In genomic region chr7:90180011-90180585, GRCh38 we compare ENCODE assay signal across 14 cellular contexts. TPM values are rescaled to one million over a fixed set of nuclear protein-coding genes. Genes with fewer than 3 reads are reported as not detected.
DNase-seq lines count a peak whose midpoint lies in the region; ATAC-seq and TF ChIP-seq lines count a peak whose summit lies in the region.
"Had no signal": no experiment of that assay in that cellular context is flagged by ENCODE, and none has a peak within 500 bp of the region (broad histone marks: within the 10 kb centered on the region; RNA-seq: fewer than 3 reads in every experiment).

No MANE protein-coding gene starts in this region.

- no peak overlapping the region for H3K4me3 ChIP-seq in gastrocnemius medialis
- H3K4me3 ChIP-seq: Peyer's patch, thyroid gland had no signal

- ATAC-seq in HG02798 (IDR thresholded peaks at IDR 0.05; ENCODE audit: poor library complexity, unreplicated experiment) (peak; percentile 42), gastrocnemius medialis (no peak)
- ATAC-seq: activated CD4-positive, alpha-beta T cell treated with anti-CD3 and anti-CD28 coated beads for 36 hours had no signal

- in situ Hi-C loops in gastrocnemius medialis (cut with MboI; ENCODE audit: low sequenced_read_pairs in 4 of 4) = no loop called here

- TF ChIP-seq POLR2A in gastrocnemius medialis (IDR thresholded peaks at IDR 0.05) = no peak

- H3K4me3 Mint-ChIP-seq in activated naive CD8-positive, alpha-beta T cell treated with anti-CD3 and anti-CD28 coated beads for 36 hours = peak overlapping the region; percentile 18
- H3K4me3 Mint-ChIP-seq: activated CD4-positive, alpha-beta T cell treated with anti-CD3 and anti-CD28 coated beads for 36 hours had no signal

- H3K27ac Mint-ChIP-seq in activated naive CD8-positive, alpha-beta T cell treated with anti-CD3 and anti-CD28 coated beads for 36 hours = peak overlapping the region; percentile 93
- H3K27ac Mint-ChIP-seq: activated CD4-positive, alpha-beta T cell treated with anti-CD3 and anti-CD28 coated beads for 36 hours had no signal

- peaks cover 12% of the 10 kb centered on the region for H3K9me3 Mint-ChIP-seq in activated naive CD8-positive, alpha-beta T cell treated with anti-CD3 and anti-CD28 coated beads for 36 hours

- H3K27me3 Mint-ChIP-seq in activated naive CD8-positive, alpha-beta T cell treated with anti-CD3 and anti-CD28 coated beads for 36 hours = peaks cover 18% of the 10 kb centered on the region

- H3K4me1 ChIP-seq in gastrocnemius medialis = no peaks in the 10 kb centered on the region
- H3K4me1 ChIP-seq: Peyer's patch had no signal

- no peaks in the 10 kb centered on the region for H3K27me3 ChIP-seq in gastrocnemius medialis
- H3K27me3 ChIP-seq: Peyer's patch, thyroid gland had no signal

- no peaks in the 10 kb centered on the region for H3K36me3 ChIP-seq in gastrocnemius medialis
- H3K36me3 ChIP-seq: Peyer's patch, thyroid gland had no signal

- peaks cover 28% of the 10 kb centered on the region for H3K4me1 Mint-ChIP-seq in activated naive CD8-positive, alpha-beta T cell treated with anti-CD3 and anti-CD28 coated beads for 36 hours

- TF ChIP-seq CTCF in gastrocnemius medialis (IDR thresholded peaks at IDR 0.05 in 4 of 5, conservative IDR thresholded peaks at IDR 0.05 in 1 of 5) = no peak

- H3K9me3 ChIP-seq in gastrocnemius medialis = no peaks in the 10 kb centered on the region
- H3K9me3 ChIP-seq: Peyer's patch, thyroid gland had no signal

- DNase-seq in CD1c-positive myeloid dendritic cell (ENCODE audit: extremely low spot score) (peak; percentile 15), iris pigment epithelial cell (ENCODE audit: low read depth) (peak; percentile 38), gastrocnemius medialis (no peak), epidermal melanocyte (ENCODE audit: insufficient read length, low spot score) (no peak)
- DNase-seq in activated naive CD8-positive, alpha-beta T cell treated with anti-CD3 and anti-CD28 coated beads for 36 hours = no peak
- no peak for DNase-seq in stimulated activated CD4-positive, alpha-beta T cell treated with anti-CD3 and anti-CD28 coated beads, Interleukin-4, amount 100 ng/mL, for 24 hours
- DNase-seq in stimulated activated CD4-positive, alpha-beta T cell treated with anti-CD3 and anti-CD28 coated beads, Interleukin-2, amount 100 ng/mL, for 48 hours = no peak
- DNase-seq: activated CD4-positive, alpha-beta T cell treated with anti-CD3 and anti-CD28 coated beads for 36 hours; aorta; GOT3; NCI-H1436 treated with DMSO at 0.1 percent for 48 hours; Peyer's patch; thyroid gland had no signal

- H3K27ac ChIP-seq in gastrocnemius medialis = no peak overlapping the region
- H3K27ac ChIP-seq: Peyer's patch, thyroid gland had no signal

- intact Hi-C loops in gastrocnemius medialis (cut with DNase I; ENCODE audit: low total_unique reads) = no loop called here

- H3K36me3 Mint-ChIP-seq in activated naive CD8-positive, alpha-beta T cell treated with anti-CD3 and anti-CD28 coated beads for 36 hours = peaks cover 2% of the 10 kb centered on the region

RNA-seq across cellular contexts. Expression of gene STEAP1, which starts 25.8 kb away (rescaled TPM):
- 1 to 10 TPM; 2.0 to 2.4 TPM for total RNA-seq in activated naive CD8-positive, alpha-beta T cell treated with anti-CD3 and anti-CD28 coated beads for 36 hours
- total RNA-seq in gastrocnemius medialis = 1 to 10 TPM in 2 of 4 donors, under 1 TPM in 2; 0.81 to 1.6 (median 0.98) TPM

RNA-seq across cellular contexts. Expression of gene STEAP2, which starts 31.4 kb away (rescaled TPM):
- not detected for total RNA-seq in activated naive CD8-positive, alpha-beta T cell treated with anti-CD3 and anti-CD28 coated beads for 36 hours
- 1 to 10 TPM in 2 of 4 donors, under 1 TPM in 2; 0.20 to 3.5 (median 1.2) TPM for total RNA-seq in gastrocnemius medialis
- total RNA-seq: activated CD4-positive, alpha-beta T cell treated with anti-CD3 and anti-CD28 coated beads for 36 hours had no signal

Comparison
In these comparisons a context has a peak if more than half of its experiments do, and no peak if none do; other contexts are left out.
1. DNase-seq: peak in CD1c-positive myeloid dendritic cell (single experiment) and iris pigment epithelial cell (single experiment); none in activated naive CD8-positive, alpha-beta T cell treated with anti-CD3 and anti-CD28 coated beads for 36 hours (single experiment), stimulated activated CD4-positive, alpha-beta T cell treated with anti-CD3 and anti-CD28 coated beads, Interleukin-4, amount 100 ng/mL, for 24 hours (single experiment), gastrocnemius medialis (0 of 2), epidermal melanocyte (single experiment) and stimulated activated CD4-positive, alpha-beta T cell treated with anti-CD3 and anti-CD28 coated beads, Interleukin-2, amount 100 ng/mL, for 48 hours (0 of 2).